ENCODE assay signal across 26 cellular contexts in the genomic region with DNA sequence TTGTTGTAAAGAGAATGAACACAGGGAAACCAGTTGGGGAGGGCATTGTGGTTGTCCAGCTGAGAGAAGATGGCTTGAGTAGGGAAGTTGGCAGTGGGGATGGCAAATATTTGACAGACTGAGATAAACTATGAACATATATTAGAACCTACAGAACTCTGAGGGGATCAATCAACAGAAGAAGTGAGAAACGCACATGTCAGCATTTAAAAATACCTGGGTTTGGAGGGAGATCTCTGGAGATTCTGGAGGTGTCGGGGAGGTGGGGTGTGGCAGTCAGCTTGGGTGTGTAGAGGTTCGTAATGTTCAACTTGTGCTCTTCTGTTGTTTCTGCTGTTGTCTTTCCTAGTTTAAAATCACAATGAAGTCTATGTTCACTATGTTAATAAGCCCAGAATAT.
"Had no signal": no experiment of that assay in that cellular context is flagged by ENCODE, and none has a peak within 500 bp of the region (broad histone marks: within the 10 kb centered on the region; RNA-seq: fewer than 3 reads in every experiment).

No MANE protein-coding gene starts in this region.

- ATAC-seq: effector memory CD8-positive, alpha-beta T cell; esophagus mucosa; gastrocnemius medialis; heart right ventricle; left cardiac atrium; left lung; left ventricle myocardium superior; lower lobe of right lung; mucosa of descending colon had no signal

- H3K27me3 Mint-ChIP-seq: dendritic cell treated with granulocyte-macrophage colony-stimulating factor and Interleukin-4, amounts not matched to agents 40 ng/mL and 50 ng/mL, for 4 days had no signal

- H3K4me3 Mint-ChIP-seq: dendritic cell treated with granulocyte-macrophage colony-stimulating factor and Interleukin-4, amounts not matched to agents 40 ng/mL and 50 ng/mL, for 4 days; effector memory CD8-positive, alpha-beta T cell; endodermal cell; naive B cell had no signal

- H3K27ac Mint-ChIP-seq: dendritic cell treated with granulocyte-macrophage colony-stimulating factor and Interleukin-4, amounts not matched to agents 40 ng/mL and 50 ng/mL, for 4 days; effector memory CD8-positive, alpha-beta T cell; endodermal cell; naive B cell had no signal

- H3K4me1 Mint-ChIP-seq: endodermal cell, naive B cell had no signal

- H3K9me3 ChIP-seq: colonic mucosa, gastrocnemius medialis had no signal

- H3K27me3 ChIP-seq: colonic mucosa, esophagus squamous epithelium, gastrocnemius medialis, heart right ventricle, left lung had no signal

- H3K36me3 ChIP-seq: colonic mucosa, esophagus squamous epithelium, gastrocnemius medialis, heart right ventricle, left lung, lower lobe of right lung had no signal

- DNase-seq: colonic mucosa; cortex of kidney; effector CD8-positive, alpha-beta T cell; effector memory CD8-positive, alpha-beta T cell; endodermal cell; erythroblast; esophagus squamous epithelium; foreskin fibroblast; foreskin melanocyte; gastrocnemius medialis; glutamatergic neuron; heart right ventricle; hippocampal formation; left cardiac atrium; left lung; left ventricle myocardium superior; lower lobe of right lung; mesenchymal stem cell; mucosa of descending colon; naive B cell had no signal

- H3K4me3 ChIP-seq: colonic mucosa, esophagus squamous epithelium, gastrocnemius medialis, heart right ventricle, left lung, lower lobe of right lung, mucosa of descending colon had no signal

- H3K27ac ChIP-seq: colonic mucosa, epithelial cell of prostate, esophagus squamous epithelium, gastrocnemius medialis, heart right ventricle, left lung, lower lobe of right lung had no signal

- FAIRE-seq: endometrium, islet of Langerhans, keratinocyte had no signal

- H3K4me1 ChIP-seq: colonic mucosa, esophagus squamous epithelium, gastrocnemius medialis, heart right ventricle, left lung, lower lobe of right lung had no signal
